In genomic region chr14:52026921-52027320, GRCh38 we compare ENCODE assay signal across 21 cellular contexts. TPM values are rescaled to one million over a fixed set of nuclear protein-coding genes. Genes with fewer than 3 reads are reported as not detected.
A peak's percentile ranks its signal among the peaks of the same experiment; 100 is the strongest.
DNase-seq lines count a peak whose midpoint lies in the region; ATAC-seq and FAIRE-seq lines count a peak whose summit lies in the region.
"Had no signal": no experiment of that assay in that cellular context is flagged by ENCODE, and none has a peak within 500 bp of the region (broad histone marks: within the 10 kb centered on the region; RNA-seq: fewer than 3 reads in every experiment).

No MANE protein-coding gene starts in this region.

- peaks cover 3 to 23% of the 10 kb centered on the region in 2 donors for H3K36me3 ChIP-seq in neuronal stem cell (replicated peaks in 1 of 2; ENCODE audit: control insufficient read depth in 2 of 2, insufficient read depth in 2 of 2, low read length in 2 of 2)

- H2BK5ac ChIP-seq in neuronal stem cell (ENCODE audit: low read length), result no peak overlapping the region

- no peak overlapping the region for H2BK12ac ChIP-seq in neuronal stem cell (ENCODE audit: low read length)

- peak overlapping the region; percentile 68 for H3K18ac ChIP-seq in neuronal stem cell (ENCODE audit: low read length)

- no peak overlapping the region for H3K4ac ChIP-seq in neuronal stem cell (ENCODE audit: low read length)

- H2AK5ac ChIP-seq in neuronal stem cell (ENCODE audit: low read depth, low read length), result no peak overlapping the region

- H3K9ac ChIP-seq in neuronal stem cell (ENCODE audit: low read depth, low read length, poor library complexity), result peak overlapping the region; percentile 39

- H4K8ac ChIP-seq in neuronal stem cell (ENCODE audit: low read depth, low read length), result no peak overlapping the region

- H3K27ac Mint-ChIP-seq in activated CD4-positive, alpha-beta T cell treated with anti-CD3 and anti-CD28 coated beads, Interleukin-2, amount 10 ng/mL, durations not matched to agents 24 days and 14 days, result no peak overlapping the region
- H3K27ac Mint-ChIP-seq: CD8-positive, alpha-beta T cell had no signal

- H3K27me3 Mint-ChIP-seq in activated CD4-positive, alpha-beta T cell treated with anti-CD3 and anti-CD28 coated beads, Interleukin-2, amount 10 ng/mL, durations not matched to agents 24 days and 14 days, result peaks cover 11% of the 10 kb centered on the region

- no peak overlapping the region for H3K14ac ChIP-seq in neuronal stem cell (ENCODE audit: low read length)

- peak; percentile 94 for FAIRE-seq in urothelium cell line (lab: Jason Lieb, UNC)
- FAIRE-seq: GM12892, H54 had no signal

- no peak overlapping the region for H2BK15ac ChIP-seq in neuronal stem cell (ENCODE audit: low read length)

- H3K27ac ChIP-seq in right cardiac atrium (ENCODE audit: low read length) (peak overlapping the region; percentile 28), neuronal stem cell (replicated peaks; ENCODE audit: low read length) (no peak overlapping the region)

- no peak overlapping the region for H3K23ac ChIP-seq in neuronal stem cell (ENCODE audit: low read depth, low read length, poor library complexity)

- intact Hi-C loops in right cardiac atrium (cut with DNase I) (no loop called here), Right ventricle myocardium inferior (cut with DNase I) (no loop called here)
- intact Hi-C loops in activated CD4-positive, alpha-beta T cell treated with anti-CD3 and anti-CD28 coated beads, Interleukin-2, amount 10 ng/mL, durations not matched to agents 24 days and 14 days (cut with micrococcal nuclease), result no loop called here

- H2AFZ ChIP-seq in neuronal stem cell (ENCODE audit: low read length), result no peak overlapping the region

- no peak for DNase-seq in right cardiac atrium
- no peak for DNase-seq in Right ventricle myocardium inferior (ENCODE audit: missing footprints)
- peak; percentile 88 for DNase-seq in globus pallidus (ENCODE audit: low spot score)
- DNase-seq in neuronal stem cell (ENCODE audit: low spot score), result no peak
- DNase-seq in urothelium cell line (ENCODE audit: low spot score), result no peak
- no peak for DNase-seq in activated CD4-positive, alpha-beta T cell treated with anti-CD3 and anti-CD28 coated beads, Interleukin-2, amount 10 ng/mL, durations not matched to agents 24 days and 14 days
- DNase-seq in NCI-H2171 (lab: John Stamatoyannopoulos, UW), result no peak
- DNase-seq: ACHN; CD8-positive, alpha-beta T cell; DND-41; GDM1; NCI-H1436 treated with DMSO at 0.1 percent for 48 hours; NCI-H2081; NCI-H345; NCI-H526 treated with DMSO at 0.1 percent for 48 hours; OCI-M1; RPMI8226 had no signal

- H3K4me1 Mint-ChIP-seq in activated CD4-positive, alpha-beta T cell treated with anti-CD3 and anti-CD28 coated beads, Interleukin-2, amount 10 ng/mL, durations not matched to agents 24 days and 14 days, result peaks cover 17% of the 10 kb centered on the region

- no peak overlapping the region for H3K4me3 ChIP-seq in right cardiac atrium (ENCODE audit: low read length)
- no peak overlapping the region for H3K4me3 ChIP-seq in neuronal stem cell (ENCODE audit: low read length in 2 of 2)

- no peaks in the 10 kb centered on the region for H3K27me3 ChIP-seq in right cardiac atrium (ENCODE audit: control insufficient read depth, insufficient read depth)
- H3K27me3 ChIP-seq in neuronal stem cell (ENCODE audit: control insufficient read depth in 3 of 3, insufficient read depth in 3 of 3, low read depth in 1 of 3, low read length in 3 of 3), result no peaks in the 10 kb centered on the region

- H3K9me3 ChIP-seq in right cardiac atrium (ENCODE audit: control insufficient read depth, low read length) (no peaks in the 10 kb centered on the region), neuronal stem cell (replicated peaks in 1 of 2; ENCODE audit: control insufficient read depth in 2 of 2, insufficient read depth in 1 of 2, low read depth in 1 of 2, low read length in 2 of 2) (no peaks in the 10 kb centered on the region)

- no peak overlapping the region for H4K91ac ChIP-seq in neuronal stem cell (ENCODE audit: low read depth, low read length, poor library complexity)

- H3K79me1 ChIP-seq in neuronal stem cell (ENCODE audit: low read depth, low read length), result no peaks in the 10 kb centered on the region

- WGBS in right cardiac atrium, result 53% methylated on average over 10 of the region's 10 CpGs
- no CpG with 5 or more reads among the region's 10 CpGs for WGBS in neuronal stem cell (ENCODE audit: extremely low coverage in 2 of 2, insufficient read length in 2 of 2, insufficient replicate concordance in 1 of 2), 2 donors

- ATAC-seq in right cardiac atrium (peak in 1 of 2 donors; percentile 25), Right ventricle myocardium inferior (no peak), HG03520 (IDR thresholded peaks at IDR 0.05; ENCODE audit: unreplicated experiment) (no peak)
- ATAC-seq: CD8-positive, alpha-beta T cell had no signal

- H3K4me3 Mint-ChIP-seq in activated CD4-positive, alpha-beta T cell treated with anti-CD3 and anti-CD28 coated beads, Interleukin-2, amount 10 ng/mL, durations not matched to agents 24 days and 14 days, result no peak overlapping the region
- H3K4me3 Mint-ChIP-seq: CD8-positive, alpha-beta T cell had no signal

- peaks cover 4% of the 10 kb centered on the region for H3K9me3 Mint-ChIP-seq in activated CD4-positive, alpha-beta T cell treated with anti-CD3 and anti-CD28 coated beads, Interleukin-2, amount 10 ng/mL, durations not matched to agents 24 days and 14 days
- H3K9me3 Mint-ChIP-seq: CD8-positive, alpha-beta T cell had no signal

- no peak overlapping the region for H3K4me2 ChIP-seq in neuronal stem cell (ENCODE audit: insufficient read depth, low read length, poor library complexity, severe bottlenecking)

- no peaks in the 10 kb centered on the region for H3K36me3 Mint-ChIP-seq in activated CD4-positive, alpha-beta T cell treated with anti-CD3 and anti-CD28 coated beads, Interleukin-2, amount 10 ng/mL, durations not matched to agents 24 days and 14 days (ENCODE audit: low read depth)
- H3K36me3 Mint-ChIP-seq: CD8-positive, alpha-beta T cell had no signal

- no peak overlapping the region for H2BK120ac ChIP-seq in neuronal stem cell (ENCODE audit: low read depth, low read length)

- peaks cover 34% of the 10 kb centered on the region for H3K4me1 ChIP-seq in right cardiac atrium (ENCODE audit: control insufficient read depth, insufficient read depth, low read length)
- no peaks in the 10 kb centered on the region for H3K4me1 ChIP-seq in neuronal stem cell (ENCODE audit: control insufficient read depth in 2 of 2, insufficient read depth in 1 of 2, low read depth in 1 of 2, low read length in 2 of 2)

RNA-seq across cellular contexts. Expression of gene RTRAF, which starts 37.6 kb away (rescaled TPM):
- 100 to 1,000 TPM; 160 to 217 (median 190) TPM for total RNA-seq in right cardiac atrium
- polyA plus RNA-seq in right cardiac atrium, result 190 TPM
- total RNA-seq in Right ventricle myocardium inferior, result 276 TPM
- polyA plus RNA-seq in neuronal stem cell (2013, experiment 1 of 2), result 643 TPM
- polyA plus RNA-seq in neuronal stem cell (2013, experiment 2 of 2), result 645 TPM
- 226 and 229 TPM in 2 replicates for total RNA-seq in activated CD4-positive, alpha-beta T cell treated with anti-CD3 and anti-CD28 coated beads, Interleukin-2, amount 10 ng/mL, durations not matched to agents 24 days and 14 days

RNA-seq across cellular contexts. Expression of gene NID2, which starts 41.9 kb away (rescaled TPM):
- total RNA-seq in right cardiac atrium (10 to 100 TPM; 22.5 to 38.1 (median 29.2) TPM), Right ventricle myocardium inferior (41.8 TPM)
- polyA plus RNA-seq in right cardiac atrium, result 18.9 TPM
- polyA plus RNA-seq in neuronal stem cell (2013, experiment 1 of 2), result 8.2 TPM
- 8.4 TPM for polyA plus RNA-seq in neuronal stem cell (2013, experiment 2 of 2)
- total RNA-seq in activated CD4-positive, alpha-beta T cell treated with anti-CD3 and anti-CD28 coated beads, Interleukin-2, amount 10 ng/mL, durations not matched to agents 24 days and 14 days, result 0.09 TPM in 2 replicates
- total RNA-seq: CD8-positive, alpha-beta T cell; SK-MEL-5 had no signal

Comparison
In these comparisons a context has a peak if more than half of its experiments do, and no peak if none do; other contexts are left out.
1. RNA of gene NID2, which starts 41.9 kb away (total RNA-seq): 41.8 TPM in Right ventricle myocardium inferior (single experiment) and 22.5 to 38.1 TPM in right cardiac atrium; 0.09 TPM in activated CD4-positive, alpha-beta T cell treated with anti-CD3 and anti-CD28 coated beads, Interleukin-2, amount 10 ng/mL, durations not matched to agents 24 days and 14 days; every median in the first group is over 10 times any median in the second.